13 cellular contexts compared by ENCODE assay signal in the genomic region with DNA sequence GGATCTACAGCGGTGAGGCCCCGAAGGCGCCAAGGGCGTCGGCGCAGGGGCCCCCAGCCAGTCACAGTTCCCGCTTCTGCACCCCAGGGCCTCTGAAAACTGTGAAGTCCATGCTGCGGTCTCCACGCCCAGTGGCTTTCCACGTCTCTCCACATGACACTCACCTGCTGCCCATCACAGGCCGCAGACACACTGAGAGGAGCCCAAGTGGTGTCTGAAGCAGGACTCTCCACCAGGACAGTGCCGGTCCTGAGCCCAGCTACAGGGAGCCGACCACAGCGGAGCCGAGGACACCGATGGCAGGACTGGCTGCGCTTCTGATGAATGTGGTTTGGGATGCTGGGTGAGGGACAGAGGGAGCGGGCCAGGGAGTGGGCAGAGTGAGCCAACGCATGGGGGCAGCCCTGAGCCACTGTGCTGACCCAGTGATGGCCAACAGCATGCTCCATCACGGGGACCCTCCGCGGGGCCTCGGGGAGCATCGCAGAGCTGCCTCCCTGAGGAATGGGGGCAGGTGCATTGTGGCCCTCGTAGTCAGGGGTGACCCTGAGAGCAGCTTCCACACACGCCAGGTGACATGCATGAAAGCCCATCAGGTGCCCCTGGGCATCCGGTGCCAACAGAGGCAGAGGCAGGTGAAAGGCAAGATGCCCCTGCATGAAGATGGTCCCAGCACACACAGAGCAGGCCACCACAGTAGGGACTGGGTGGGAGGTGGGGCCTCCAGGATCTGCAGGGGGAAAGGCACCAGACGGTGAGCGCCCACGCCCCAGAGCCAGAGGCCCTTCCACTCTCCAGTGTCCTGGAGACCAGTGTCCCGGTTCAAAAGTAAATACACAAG.
DNase-seq lines count a peak whose midpoint lies in the region; ATAC-seq and TF ChIP-seq lines count a peak whose summit lies in the region.
"Had no signal": no experiment of that assay in that cellular context is flagged by ENCODE, and none has a peak within 500 bp of the region (broad histone marks: within the 10 kb centered on the region; RNA-seq: fewer than 3 reads in every experiment).

No MANE protein-coding gene starts in this region.

- H3K4me3 Mint-ChIP-seq in effector memory CD8-positive, alpha-beta T cell, result peak overlapping the region; percentile 45 to 61
- no peak overlapping the region for H3K4me3 Mint-ChIP-seq in nephron

- H3K4me2 ChIP-seq in DND-41 (ENCODE audit: insufficient read depth, low read length), result peak overlapping the region; percentile 28; the same call in 1 of the 2 replicates

- peaks cover 100% of the 10 kb centered on the region for H3K79me2 ChIP-seq in DND-41 (ENCODE audit: insufficient read depth, low read length)

- H3K36me3 ChIP-seq in BE2C, result no peaks in the 10 kb centered on the region
- peaks cover 96% of the 10 kb centered on the region for H3K36me3 ChIP-seq in DND-41 (ENCODE audit: insufficient read depth, low read length)
- H3K36me3 ChIP-seq in esophagus squamous epithelium, result peaks cover 0 to 11% (median 0%) of the 10 kb centered on the region in 3 donors

- H3K4me1 ChIP-seq in BE2C, result peaks cover 5% of the 10 kb centered on the region
- H3K4me1 ChIP-seq in DND-41 (ENCODE audit: insufficient read depth, low read length), result peaks cover 91% of the 10 kb centered on the region
- H3K4me1 ChIP-seq in esophagus squamous epithelium, result peaks cover 31 to 70% (median 50%) of the 10 kb centered on the region in 3 donors

- H3K4me3 ChIP-seq in BE2C (ENCODE audit: low read depth, low read length), result no peak overlapping the region
- no peak overlapping the region for H3K4me3 ChIP-seq in DND-41 (ENCODE audit: low read depth in 1 of 2, low read length in 2 of 2)
- no peak overlapping the region for H3K4me3 ChIP-seq in esophagus squamous epithelium

- peaks cover 95% of the 10 kb centered on the region for H4K20me1 ChIP-seq in DND-41 (ENCODE audit: insufficient read depth, low read length)

- H3K27ac ChIP-seq in DND-41 (ENCODE audit: low read length) (peak overlapping the region; percentile 39), esophagus squamous epithelium (no peak overlapping the region)
- H3K27ac ChIP-seq: C4-2B had no signal

- H3K36me3 Mint-ChIP-seq in effector memory CD8-positive, alpha-beta T cell (ENCODE audit: insufficient read depth), result peaks cover 2% of the 10 kb centered on the region
- H3K36me3 Mint-ChIP-seq in nephron (ENCODE audit: low read depth), result no peaks in the 10 kb centered on the region

- peak; percentile 10 for DNase-seq in BE2C
- DNase-seq in DND-41, result no peak
- no peak for DNase-seq in effector memory CD8-positive, alpha-beta T cell
- no peak for DNase-seq in NCI-H2196 treated with DMSO at 0.1 percent for 48 hours (lab: John Stamatoyannopoulos, UW; ENCODE audit: unreplicated experiment)
- no peak for DNase-seq in NCI-H510A (lab: John Stamatoyannopoulos, UW)
- DNase-seq in esophagus squamous epithelium (lab: John Stamatoyannopoulos, UW), result no peak
- DNase-seq: activated T-cell treated with anti-CD3 and anti-CD28 coated beads, Interleukin-2, amount 50 U/mL, for 48 hours; islet precursor cell; MM.1S; NCI-H446 had no signal

- TF ChIP-seq POLR2A in esophagus squamous epithelium (IDR thresholded peaks at IDR 0.05), result no peak

- no peak overlapping the region for H3K9ac ChIP-seq in DND-41 (ENCODE audit: low read depth, low read length)

- TF ChIP-seq CTCF in BE2C (IDR thresholded peaks at IDR 0.05; ENCODE audit: low read depth, low read length) (0 out of 2 replicates have a peak, but pooled peaks have one; percentile 11), DND-41 (IDR thresholded peaks at IDR 0.05; ENCODE audit: borderline replicate concordance, extremely low read depth, low read length, poor library complexity, severe bottlenecking) (no peak), nephron (IDR thresholded peaks at IDR 0.05; ENCODE audit: unreplicated experiment in 3 of 3) (no peak), esophagus squamous epithelium (IDR thresholded peaks at IDR 0.05) (no peak)

- no peak overlapping the region for H2AFZ ChIP-seq in DND-41 (ENCODE audit: low read depth, low read length)

- ATAC-seq in DND-41 (ENCODE audit: insufficient read depth, low read depth), result no peak
- ATAC-seq in effector memory CD8-positive, alpha-beta T cell (replicated peaks), result no peak
- ATAC-seq in HG03432 (IDR thresholded peaks at IDR 0.05; ENCODE audit: unreplicated experiment), result no peak

- intact Hi-C loops in esophagus squamous epithelium (cut with DNase I), result no loop called here

- WGBS in esophagus squamous epithelium, 2 donors, result 74 to 88% methylated on average over 4 to 15 of the region's 31 CpGs

- H3K27me3 ChIP-seq in BE2C (no peaks in the 10 kb centered on the region), DND-41 (ENCODE audit: insufficient read depth, low read length, poor library complexity) (no peaks in the 10 kb centered on the region), esophagus squamous epithelium (no peaks in the 10 kb centered on the region)

- H3K9me3 Mint-ChIP-seq in effector memory CD8-positive, alpha-beta T cell, result no peaks in the 10 kb centered on the region
- no peaks in the 10 kb centered on the region for H3K9me3 Mint-ChIP-seq in nephron

- H3K27me3 Mint-ChIP-seq in effector memory CD8-positive, alpha-beta T cell, result no peaks in the 10 kb centered on the region
- no peaks in the 10 kb centered on the region for H3K27me3 Mint-ChIP-seq in nephron (ENCODE audit: low read depth)

- H3K27ac Mint-ChIP-seq in effector memory CD8-positive, alpha-beta T cell, result peak overlapping the region; percentile 36 to 57
- peak overlapping the region in 2 of 3 experiments; percentile 11 to 69 for H3K27ac Mint-ChIP-seq in nephron

- peaks cover 37 to 41% of the 10 kb centered on the region in 2 donors for H3K4me1 Mint-ChIP-seq in effector memory CD8-positive, alpha-beta T cell (ENCODE audit: low read depth in 2 of 2)
- peaks cover 41% of the 10 kb centered on the region for H3K4me1 Mint-ChIP-seq in nephron

- H3K9me3 ChIP-seq in BE2C (no peaks in the 10 kb centered on the region), DND-41 (ENCODE audit: insufficient read depth, low read length, severe bottlenecking) (no peaks in the 10 kb centered on the region), esophagus squamous epithelium (no peaks in the 10 kb centered on the region)

Comparison
In these comparisons a context has a peak if more than half of its experiments do, and no peak if none do; other contexts are left out.
1. H3K4me3 Mint-ChIP-seq: peak in effector memory CD8-positive, alpha-beta T cell (2 of 2); none in nephron (0 of 3).